8 cellular contexts compared by ENCODE assay signal in the genomic region with DNA sequence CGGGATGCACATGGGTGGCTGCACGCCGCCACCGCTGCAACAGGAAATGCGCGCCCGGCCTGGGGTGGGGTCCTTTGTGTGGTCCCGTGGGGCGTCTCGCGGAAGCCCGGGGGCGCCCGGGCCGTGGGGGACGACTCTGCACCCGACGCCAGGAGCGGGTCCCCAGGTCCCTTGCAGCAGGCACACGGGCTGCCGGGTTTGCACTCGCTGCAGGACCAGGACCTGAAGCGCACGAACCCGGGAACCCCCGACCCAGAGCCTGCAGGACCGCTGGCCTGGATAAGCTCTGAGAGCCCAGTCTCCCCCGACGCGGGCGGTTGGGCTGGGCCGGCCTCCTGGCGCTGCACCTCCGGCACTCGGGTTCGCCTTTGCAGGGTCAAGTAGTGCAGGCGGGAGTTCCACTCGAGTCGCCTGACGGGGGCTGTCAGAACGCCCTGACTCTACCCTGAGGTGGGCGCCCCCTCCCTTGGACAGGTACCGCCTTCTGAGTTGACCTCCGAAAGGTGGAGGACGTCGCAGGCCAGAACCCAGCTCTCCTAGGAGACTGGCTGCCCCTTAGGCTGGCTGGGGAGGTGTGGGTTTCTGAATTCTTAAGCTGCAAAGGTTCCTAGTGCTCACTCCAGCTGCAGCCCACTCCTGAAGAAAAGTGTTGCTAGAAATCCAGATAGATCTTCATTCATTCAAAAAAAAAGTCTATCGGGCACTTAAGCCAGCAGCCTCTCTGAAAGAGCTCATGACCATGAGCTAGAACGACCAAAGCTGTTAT.
DNase-seq lines count a peak whose midpoint lies in the region; ATAC-seq and TF ChIP-seq lines count a peak whose summit lies in the region.

No MANE protein-coding gene starts in this region.

- H3K4me1 ChIP-seq in rectal smooth muscle tissue (ENCODE audit: control insufficient read depth, insufficient read depth, low read length): peaks cover 2% of the 10 kb centered on the region

- ATAC-seq in HG02870 (IDR thresholded peaks at IDR 0.05; ENCODE audit: unreplicated experiment) (peak; percentile 14), left cardiac atrium (peak; percentile 5 to 42), HG03571 (IDR thresholded peaks at IDR 0.05; ENCODE audit: unreplicated experiment) (no peak)

- intact Hi-C loops in left cardiac atrium (cut with DNase I): no loop called here

- H3K4me3 ChIP-seq in WERI-Rb-1 (ENCODE audit: low read depth, low read length) (peak overlapping the region; percentile 75), rectal smooth muscle tissue (ENCODE audit: low read length) (peak overlapping the region; percentile 75)

- DNase-seq in NCI-H1417 (lab: John Stamatoyannopoulos, UW) (peak in 2 of 3 experiments; percentile 51 to 84), NCI-H1417 treated with DMSO at 0.1 percent for 48 hours (lab: John Stamatoyannopoulos, UW) (no peak), WERI-Rb-1 (no peak), left cardiac atrium (peak; percentile 59), KBM-7 (no peak)

- H3K27me3 ChIP-seq in WERI-Rb-1 (ENCODE audit: insufficient read depth, low read depth, severe bottlenecking) (no peaks in the 10 kb centered on the region), rectal smooth muscle tissue (ENCODE audit: control insufficient read depth, insufficient read depth, low read length) (no peaks in the 10 kb centered on the region)

- H3K36me3 ChIP-seq in WERI-Rb-1: no peaks in the 10 kb centered on the region
- no peaks in the 10 kb centered on the region for H3K36me3 ChIP-seq in rectal smooth muscle tissue (ENCODE audit: control insufficient read depth, insufficient read depth, low read length)

- no peak overlapping the region for H3K9ac ChIP-seq in rectal smooth muscle tissue (ENCODE audit: low read length)

- no peak for TF ChIP-seq CTCF in WERI-Rb-1 (IDR thresholded peaks at IDR 0.05; ENCODE audit: low read depth, low read length)

- no peaks in the 10 kb centered on the region for H3K9me3 ChIP-seq in WERI-Rb-1 (ENCODE audit: severe bottlenecking)

- peak overlapping the region; percentile 74 for H3K27ac ChIP-seq in WERI-Rb-1
- no peak overlapping the region for H3K27ac ChIP-seq in rectal smooth muscle tissue (ENCODE audit: low read depth, low read length)

- in situ Hi-C loops in KBM-7 (cut with MboI; ENCODE audit: low pct_unique_long_range_greater_than_20kb, low sequenced_read_pairs): no loop called here

Comparison
In these comparisons a context has a peak if more than half of its experiments do, and no peak if none do; other contexts are left out.
1. DNase-seq: peak in NCI-H1417 (2 of 3) and left cardiac atrium (single experiment); none in NCI-H1417 treated with DMSO at 0.1 percent for 48 hours (single experiment), WERI-Rb-1 (single experiment) and KBM-7 (single experiment).